Comparison of ENCODE assay signal across 18 cellular contexts in genomic region chr15:72866086-72866646, GRCh38.
DNase-seq lines count a peak whose midpoint lies in the region; TF ChIP-seq lines count a peak whose summit lies in the region.
"Had no signal": no experiment of that assay in that cellular context is flagged by ENCODE, and none has a peak within 500 bp of the region (broad histone marks: within the 10 kb centered on the region; RNA-seq: fewer than 3 reads in every experiment).

No MANE protein-coding gene starts in this region.

- no peak for TF ChIP-seq CTCF in chondrocyte (IDR thresholded peaks at IDR 0.05)

- peaks cover 16% of the 10 kb centered on the region for H3K4me1 Mint-ChIP-seq in chondrocyte (ENCODE audit: low read depth)

- H3K27ac ChIP-seq in GM23248: no peak overlapping the region
- H3K27ac ChIP-seq: C4-2B, SJCRH30 had no signal

- no peak overlapping the region for H3K9ac ChIP-seq in GM23248

- H3K4me1 ChIP-seq in GM23248 (ENCODE audit: insufficient read depth): no peaks in the 10 kb centered on the region
- H3K4me1 ChIP-seq: SJCRH30 had no signal

- no peak overlapping the region for H3K4me2 ChIP-seq in GM23248 (ENCODE audit: unreplicated experiment)

- H3K27me3 ChIP-seq in GM23248 (replicated peaks; ENCODE audit: insufficient read depth): peaks cover 6% of the 10 kb centered on the region; the same call in 1 of the 2 replicates

- no peak overlapping the region for H2AFZ ChIP-seq in GM23248

- H3K36me3 ChIP-seq in GM23248 (ENCODE audit: low read depth): no peaks in the 10 kb centered on the region
- H3K36me3 ChIP-seq: SJCRH30 had no signal

- no peak overlapping the region for H3K4me3 ChIP-seq in GM23248
- H3K4me3 ChIP-seq: SJCRH30 had no signal

- 64 to 68% methylated on average over 2 of the region's 2 CpGs for WGBS in GM23248 (ENCODE audit: low coverage in 1 of 2, low lambda C conversion rate in 2 of 2, missing lambda C conversion rate in 2 of 2), 2 experiments

- peaks cover 3% of the 10 kb centered on the region for H3K36me3 Mint-ChIP-seq in chondrocyte (ENCODE audit: low read depth)

- no peaks in the 10 kb centered on the region for H4K20me1 ChIP-seq in GM23248 (ENCODE audit: insufficient read depth)

- no peaks in the 10 kb centered on the region for H3K79me2 ChIP-seq in GM23248 (ENCODE audit: insufficient read depth)

- H3K9me2 ChIP-seq in GM23248 (ENCODE audit: insufficient read depth): no peaks in the 10 kb centered on the region

- peaks cover 32% of the 10 kb centered on the region for H3K27me3 Mint-ChIP-seq in chondrocyte (ENCODE audit: low read depth)

- no peak overlapping the region for H3K4me3 Mint-ChIP-seq in chondrocyte (ENCODE audit: unreplicated experiment)
- H3K4me3 Mint-ChIP-seq: T-helper 1 cell treated with Interleukin-12 subunit alpha and Interleukin-12 subunit beta and Interleukin-4 antibody, amounts not matched to agents 30 μg/mL and 1 μg/mL, for 36 hours had no signal

- no peaks in the 10 kb centered on the region for H3K9me3 ChIP-seq in GM23248 (ENCODE audit: low read depth)
- H3K9me3 ChIP-seq: SJCRH30 had no signal

- no peaks in the 10 kb centered on the region for H3F3A ChIP-seq in GM23248 (ENCODE audit: insufficient read depth)

- H3K27ac Mint-ChIP-seq in chondrocyte (ENCODE audit: unreplicated experiment): peak overlapping the region; percentile 71
- H3K27ac Mint-ChIP-seq: T-helper 1 cell treated with Interleukin-12 subunit alpha and Interleukin-12 subunit beta and Interleukin-4 antibody, amounts not matched to agents 30 μg/mL and 1 μg/mL, for 36 hours had no signal

- DNase-seq in GM23248 (peak; percentile 18), NCI-H226 (peak; percentile 72), chondrocyte (ENCODE audit: low spot score) (no peak), renal cortical epithelial cell (ENCODE audit: low read depth) (peak; percentile 71), HT-29 (ENCODE audit: low spot score) (no peak), SW480 (ENCODE audit: low spot score) (no peak), islet precursor cell (no peak)
- DNase-seq: AML-193; DMS79 treated with DMSO at 0.1 percent for 48 hours; MM.1S; NCI-H1092 treated with DMSO at 0.1 percent for 48 hours; NCI-H146; NCI-H2029 treated with DMSO at 0.1 percent for 48 hours; NCI-H748 treated with DMSO at 0.1 percent for 48 hours; NK-92 treated with Interleukin-12 subunit alpha and Interleukin-12 subunit beta, amount 100 ng/mL, for 24 hours; SJCRH30 had no signal

- in situ Hi-C loops in GM23248 (cut with MboI): no loop called here

- H3K9me3 Mint-ChIP-seq in chondrocyte (ENCODE audit: low read depth): no peaks in the 10 kb centered on the region
- H3K9me3 Mint-ChIP-seq: T-helper 1 cell treated with Interleukin-12 subunit alpha and Interleukin-12 subunit beta and Interleukin-4 antibody, amounts not matched to agents 30 μg/mL and 1 μg/mL, for 36 hours had no signal

Comparison
In these comparisons a context has a peak if more than half of its experiments do, and no peak if none do; other contexts are left out.
1. DNase-seq: peak in GM23248 (single experiment), NCI-H226 (single experiment) and renal cortical epithelial cell (single experiment); none in chondrocyte (single experiment), HT-29 (single experiment), SW480 (single experiment) and islet precursor cell (single experiment).